1 cellular context compared by ENCODE assay signal in genomic region chr3:194687638-194688206, GRCh38.
TF ChIP-seq lines count a peak whose summit lies in the region.

No MANE protein-coding gene starts in this region.

TF ChIP-seq in WTC11, 78 proteins besides CTCF, POLR2A, EP300 and RAD21 (continued from another document and continues in another):
- TF ChIP-seq, protein P1, sequence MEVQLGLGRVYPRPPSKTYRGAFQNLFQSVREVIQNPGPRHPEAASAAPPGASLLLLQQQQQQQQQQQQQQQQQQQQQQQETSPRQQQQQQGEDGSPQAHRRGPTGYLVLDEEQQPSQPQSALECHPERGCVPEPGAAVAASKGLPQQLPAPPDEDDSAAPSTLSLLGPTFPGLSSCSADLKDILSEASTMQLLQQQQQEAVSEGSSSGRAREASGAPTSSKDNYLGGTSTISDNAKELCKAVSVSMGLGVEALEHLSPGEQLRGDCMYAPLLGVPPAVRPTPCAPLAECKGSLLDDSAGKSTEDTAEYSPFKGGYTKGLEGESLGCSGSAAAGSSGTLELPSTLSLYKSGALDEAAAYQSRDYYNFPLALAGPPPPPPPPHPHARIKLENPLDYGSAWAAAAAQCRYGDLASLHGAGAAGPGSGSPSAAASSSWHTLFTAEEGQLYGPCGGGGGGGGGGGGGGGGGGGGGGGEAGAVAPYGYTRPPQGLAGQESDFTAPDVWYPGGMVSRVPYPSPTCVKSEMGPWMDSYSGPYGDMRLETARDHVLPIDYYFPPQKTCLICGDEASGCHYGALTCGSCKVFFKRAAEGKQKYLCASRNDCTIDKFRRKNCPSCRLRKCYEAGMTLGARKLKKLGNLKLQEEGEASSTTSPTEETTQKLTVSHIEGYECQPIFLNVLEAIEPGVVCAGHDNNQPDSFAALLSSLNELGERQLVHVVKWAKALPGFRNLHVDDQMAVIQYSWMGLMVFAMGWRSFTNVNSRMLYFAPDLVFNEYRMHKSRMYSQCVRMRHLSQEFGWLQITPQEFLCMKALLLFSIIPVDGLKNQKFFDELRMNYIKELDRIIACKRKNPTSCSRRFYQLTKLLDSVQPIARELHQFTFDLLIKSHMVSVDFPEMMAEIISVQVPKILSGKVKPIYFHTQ (CRISPR knock-in tag; IDR thresholded peaks at IDR 0.05): no peak
- TF ChIP-seq ZNF121 (CRISPR knock-in tag; IDR thresholded peaks at IDR 0.05) (no peak), ZNF219 (CRISPR knock-in tag; IDR thresholded peaks at IDR 0.05; ENCODE audit: borderline replicate concordance) (no peak), ESRRA (CRISPR knock-in tag; IDR thresholded peaks at IDR 0.05; ENCODE audit: borderline replicate concordance) (no peak), ZBTB43 (CRISPR knock-in tag; IDR thresholded peaks at IDR 0.05) (peak; percentile 21; the same call in 1 of the 2 replicates), ETV6 (CRISPR knock-in tag; IDR thresholded peaks at IDR 0.05) (peak; percentile 91), TEAD1 (CRISPR knock-in tag; IDR thresholded peaks at IDR 0.05) (no peak), RELA (CRISPR knock-in tag; IDR thresholded peaks at IDR 0.05; ENCODE audit: borderline replicate concordance) (no peak), FOXP1 (CRISPR knock-in tag; IDR thresholded peaks at IDR 0.05; ENCODE audit: borderline replicate concordance) (peak; percentile 13; the same call in 1 of the 2 replicates), USF1 (CRISPR knock-in tag; IDR thresholded peaks at IDR 0.05) (no peak), PRDM15 (CRISPR knock-in tag; IDR thresholded peaks at IDR 0.05) (no peak), HMGA2 (CRISPR knock-in tag; IDR thresholded peaks at IDR 0.05) (no peak), ZNF423 (CRISPR knock-in tag; IDR thresholded peaks at IDR 0.05) (no peak), NR2C2 (CRISPR knock-in tag; IDR thresholded peaks at IDR 0.05) (no peak), NFYB (CRISPR knock-in tag; conservative IDR thresholded peaks at IDR 0.05; ENCODE audit: low read depth) (no peak)
- TF ChIP-seq, protein P2, sequence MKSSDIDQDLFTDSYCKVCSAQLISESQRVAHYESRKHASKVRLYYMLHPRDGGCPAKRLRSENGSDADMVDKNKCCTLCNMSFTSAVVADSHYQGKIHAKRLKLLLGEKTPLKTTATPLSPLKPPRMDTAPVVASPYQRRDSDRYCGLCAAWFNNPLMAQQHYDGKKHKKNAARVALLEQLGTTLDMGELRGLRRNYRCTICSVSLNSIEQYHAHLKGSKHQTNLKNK (CRISPR knock-in tag; IDR thresholded peaks at IDR 0.05): no peak
- TF ChIP-seq, protein P3, sequence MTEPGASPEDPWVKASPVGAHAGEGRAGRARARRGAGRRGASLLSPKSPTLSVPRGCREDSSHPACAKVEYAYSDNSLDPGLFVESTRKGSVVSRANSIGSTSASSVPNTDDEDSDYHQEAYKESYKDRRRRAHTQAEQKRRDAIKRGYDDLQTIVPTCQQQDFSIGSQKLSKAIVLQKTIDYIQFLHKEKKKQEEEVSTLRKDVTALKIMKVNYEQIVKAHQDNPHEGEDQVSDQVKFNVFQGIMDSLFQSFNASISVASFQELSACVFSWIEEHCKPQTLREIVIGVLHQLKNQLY (CRISPR knock-in tag; IDR thresholded peaks at IDR 0.05): 0 out of 2 replicates have a peak, but pooled peaks have one; percentile 44
- TF ChIP-seq, protein P4, sequence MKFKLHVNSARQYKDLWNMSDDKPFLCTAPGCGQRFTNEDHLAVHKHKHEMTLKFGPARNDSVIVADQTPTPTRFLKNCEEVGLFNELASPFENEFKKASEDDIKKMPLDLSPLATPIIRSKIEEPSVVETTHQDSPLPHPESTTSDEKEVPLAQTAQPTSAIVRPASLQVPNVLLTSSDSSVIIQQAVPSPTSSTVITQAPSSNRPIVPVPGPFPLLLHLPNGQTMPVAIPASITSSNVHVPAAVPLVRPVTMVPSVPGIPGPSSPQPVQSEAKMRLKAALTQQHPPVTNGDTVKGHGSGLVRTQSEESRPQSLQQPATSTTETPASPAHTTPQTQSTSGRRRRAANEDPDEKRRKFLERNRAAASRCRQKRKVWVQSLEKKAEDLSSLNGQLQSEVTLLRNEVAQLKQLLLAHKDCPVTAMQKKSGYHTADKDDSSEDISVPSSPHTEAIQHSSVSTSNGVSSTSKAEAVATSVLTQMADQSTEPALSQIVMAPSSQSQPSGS (CRISPR knock-in tag; IDR thresholded peaks at IDR 0.05; ENCODE audit: borderline replicate concordance, low read depth): no peak
- TF ChIP-seq, protein P5, sequence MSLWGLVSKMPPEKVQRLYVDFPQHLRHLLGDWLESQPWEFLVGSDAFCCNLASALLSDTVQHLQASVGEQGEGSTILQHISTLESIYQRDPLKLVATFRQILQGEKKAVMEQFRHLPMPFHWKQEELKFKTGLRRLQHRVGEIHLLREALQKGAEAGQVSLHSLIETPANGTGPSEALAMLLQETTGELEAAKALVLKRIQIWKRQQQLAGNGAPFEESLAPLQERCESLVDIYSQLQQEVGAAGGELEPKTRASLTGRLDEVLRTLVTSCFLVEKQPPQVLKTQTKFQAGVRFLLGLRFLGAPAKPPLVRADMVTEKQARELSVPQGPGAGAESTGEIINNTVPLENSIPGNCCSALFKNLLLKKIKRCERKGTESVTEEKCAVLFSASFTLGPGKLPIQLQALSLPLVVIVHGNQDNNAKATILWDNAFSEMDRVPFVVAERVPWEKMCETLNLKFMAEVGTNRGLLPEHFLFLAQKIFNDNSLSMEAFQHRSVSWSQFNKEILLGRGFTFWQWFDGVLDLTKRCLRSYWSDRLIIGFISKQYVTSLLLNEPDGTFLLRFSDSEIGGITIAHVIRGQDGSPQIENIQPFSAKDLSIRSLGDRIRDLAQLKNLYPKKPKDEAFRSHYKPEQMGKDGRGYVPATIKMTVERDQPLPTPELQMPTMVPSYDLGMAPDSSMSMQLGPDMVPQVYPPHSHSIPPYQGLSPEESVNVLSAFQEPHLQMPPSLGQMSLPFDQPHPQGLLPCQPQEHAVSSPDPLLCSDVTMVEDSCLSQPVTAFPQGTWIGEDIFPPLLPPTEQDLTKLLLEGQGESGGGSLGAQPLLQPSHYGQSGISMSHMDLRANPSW (CRISPR knock-in tag; conservative IDR thresholded peaks at IDR 0.05; ENCODE audit: low read depth): no peak
- TF ChIP-seq, protein P6, sequence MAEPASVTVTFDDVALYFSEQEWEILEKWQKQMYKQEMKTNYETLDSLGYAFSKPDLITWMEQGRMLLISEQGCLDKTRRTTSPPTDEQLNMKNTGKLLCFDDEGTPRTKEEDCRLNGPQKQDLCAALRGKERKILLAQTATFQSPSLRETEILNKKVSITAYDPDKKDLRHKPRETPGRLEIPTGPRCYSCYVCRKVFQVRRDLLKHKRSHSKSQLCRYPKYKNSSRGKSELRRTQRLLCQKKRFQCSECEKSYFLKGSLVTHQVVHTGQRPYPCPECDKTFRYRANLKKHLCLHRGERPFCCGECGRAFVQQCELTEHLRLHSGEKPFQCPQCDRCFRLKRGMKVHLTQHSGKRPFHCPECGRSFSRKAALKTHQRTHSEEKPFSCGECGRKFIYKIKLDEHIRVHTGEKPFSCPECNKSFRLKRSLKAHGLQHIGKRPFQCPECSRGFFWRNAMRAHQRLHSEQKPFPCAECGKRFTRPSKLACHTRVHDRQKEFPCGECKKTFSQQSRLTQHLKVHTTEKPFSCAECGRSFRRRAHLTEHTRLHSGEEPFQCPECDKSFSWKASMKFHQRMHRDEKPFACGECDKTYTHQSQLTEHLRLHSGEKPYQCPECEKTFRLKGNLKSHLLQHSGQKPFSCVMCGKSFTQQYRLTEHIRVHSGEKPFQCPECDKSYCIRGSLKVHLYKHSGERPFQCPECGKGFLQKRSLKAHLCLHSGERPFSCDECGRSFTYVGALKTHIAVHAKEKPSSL (CRISPR knock-in tag; conservative IDR thresholded peaks at IDR 0.05): no peak
- TF ChIP-seq, protein P7, sequence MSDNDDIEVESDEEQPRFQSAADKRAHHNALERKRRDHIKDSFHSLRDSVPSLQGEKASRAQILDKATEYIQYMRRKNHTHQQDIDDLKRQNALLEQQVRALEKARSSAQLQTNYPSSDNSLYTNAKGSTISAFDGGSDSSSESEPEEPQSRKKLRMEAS (CRISPR knock-in tag; IDR thresholded peaks at IDR 0.05): peak; percentile 4; the same call in 1 of the 2 replicates
- TF ChIP-seq, protein P8, sequence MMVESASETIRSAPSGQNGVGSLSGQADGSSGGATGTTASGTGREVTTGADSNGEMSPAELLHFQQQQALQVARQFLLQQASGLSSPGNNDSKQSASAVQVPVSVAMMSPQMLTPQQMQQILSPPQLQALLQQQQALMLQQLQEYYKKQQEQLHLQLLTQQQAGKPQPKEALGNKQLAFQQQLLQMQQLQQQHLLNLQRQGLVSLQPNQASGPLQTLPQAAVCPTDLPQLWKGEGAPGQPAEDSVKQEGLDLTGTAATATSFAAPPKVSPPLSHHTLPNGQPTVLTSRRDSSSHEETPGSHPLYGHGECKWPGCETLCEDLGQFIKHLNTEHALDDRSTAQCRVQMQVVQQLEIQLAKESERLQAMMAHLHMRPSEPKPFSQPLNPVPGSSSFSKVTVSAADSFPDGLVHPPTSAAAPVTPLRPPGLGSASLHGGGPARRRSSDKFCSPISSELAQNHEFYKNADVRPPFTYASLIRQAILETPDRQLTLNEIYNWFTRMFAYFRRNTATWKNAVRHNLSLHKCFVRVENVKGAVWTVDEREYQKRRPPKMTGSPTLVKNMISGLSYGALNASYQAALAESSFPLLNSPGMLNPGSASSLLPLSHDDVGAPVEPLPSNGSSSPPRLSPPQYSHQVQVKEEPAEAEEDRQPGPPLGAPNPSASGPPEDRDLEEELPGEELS (CRISPR knock-in tag; IDR thresholded peaks at IDR 0.05): peak; percentile 91
- TF ChIP-seq, protein P9, sequence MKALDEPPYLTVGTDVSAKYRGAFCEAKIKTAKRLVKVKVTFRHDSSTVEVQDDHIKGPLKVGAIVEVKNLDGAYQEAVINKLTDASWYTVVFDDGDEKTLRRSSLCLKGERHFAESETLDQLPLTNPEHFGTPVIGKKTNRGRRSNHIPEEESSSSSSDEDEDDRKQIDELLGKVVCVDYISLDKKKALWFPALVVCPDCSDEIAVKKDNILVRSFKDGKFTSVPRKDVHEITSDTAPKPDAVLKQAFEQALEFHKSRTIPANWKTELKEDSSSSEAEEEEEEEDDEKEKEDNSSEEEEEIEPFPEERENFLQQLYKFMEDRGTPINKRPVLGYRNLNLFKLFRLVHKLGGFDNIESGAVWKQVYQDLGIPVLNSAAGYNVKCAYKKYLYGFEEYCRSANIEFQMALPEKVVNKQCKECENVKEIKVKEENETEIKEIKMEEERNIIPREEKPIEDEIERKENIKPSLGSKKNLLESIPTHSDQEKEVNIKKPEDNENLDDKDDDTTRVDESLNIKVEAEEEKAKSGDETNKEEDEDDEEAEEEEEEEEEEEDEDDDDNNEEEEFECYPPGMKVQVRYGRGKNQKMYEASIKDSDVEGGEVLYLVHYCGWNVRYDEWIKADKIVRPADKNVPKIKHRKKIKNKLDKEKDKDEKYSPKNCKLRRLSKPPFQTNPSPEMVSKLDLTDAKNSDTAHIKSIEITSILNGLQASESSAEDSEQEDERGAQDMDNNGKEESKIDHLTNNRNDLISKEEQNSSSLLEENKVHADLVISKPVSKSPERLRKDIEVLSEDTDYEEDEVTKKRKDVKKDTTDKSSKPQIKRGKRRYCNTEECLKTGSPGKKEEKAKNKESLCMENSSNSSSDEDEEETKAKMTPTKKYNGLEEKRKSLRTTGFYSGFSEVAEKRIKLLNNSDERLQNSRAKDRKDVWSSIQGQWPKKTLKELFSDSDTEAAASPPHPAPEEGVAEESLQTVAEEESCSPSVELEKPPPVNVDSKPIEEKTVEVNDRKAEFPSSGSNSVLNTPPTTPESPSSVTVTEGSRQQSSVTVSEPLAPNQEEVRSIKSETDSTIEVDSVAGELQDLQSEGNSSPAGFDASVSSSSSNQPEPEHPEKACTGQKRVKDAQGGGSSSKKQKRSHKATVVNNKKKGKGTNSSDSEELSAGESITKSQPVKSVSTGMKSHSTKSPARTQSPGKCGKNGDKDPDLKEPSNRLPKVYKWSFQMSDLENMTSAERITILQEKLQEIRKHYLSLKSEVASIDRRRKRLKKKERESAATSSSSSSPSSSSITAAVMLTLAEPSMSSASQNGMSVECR (CRISPR knock-in tag; IDR thresholded peaks at IDR 0.05; ENCODE audit: borderline replicate concordance): peak; percentile 27; the same call in 1 of the 2 replicates
